Comparison of ENCODE assay signal across 1 cellular context in the genomic region with DNA sequence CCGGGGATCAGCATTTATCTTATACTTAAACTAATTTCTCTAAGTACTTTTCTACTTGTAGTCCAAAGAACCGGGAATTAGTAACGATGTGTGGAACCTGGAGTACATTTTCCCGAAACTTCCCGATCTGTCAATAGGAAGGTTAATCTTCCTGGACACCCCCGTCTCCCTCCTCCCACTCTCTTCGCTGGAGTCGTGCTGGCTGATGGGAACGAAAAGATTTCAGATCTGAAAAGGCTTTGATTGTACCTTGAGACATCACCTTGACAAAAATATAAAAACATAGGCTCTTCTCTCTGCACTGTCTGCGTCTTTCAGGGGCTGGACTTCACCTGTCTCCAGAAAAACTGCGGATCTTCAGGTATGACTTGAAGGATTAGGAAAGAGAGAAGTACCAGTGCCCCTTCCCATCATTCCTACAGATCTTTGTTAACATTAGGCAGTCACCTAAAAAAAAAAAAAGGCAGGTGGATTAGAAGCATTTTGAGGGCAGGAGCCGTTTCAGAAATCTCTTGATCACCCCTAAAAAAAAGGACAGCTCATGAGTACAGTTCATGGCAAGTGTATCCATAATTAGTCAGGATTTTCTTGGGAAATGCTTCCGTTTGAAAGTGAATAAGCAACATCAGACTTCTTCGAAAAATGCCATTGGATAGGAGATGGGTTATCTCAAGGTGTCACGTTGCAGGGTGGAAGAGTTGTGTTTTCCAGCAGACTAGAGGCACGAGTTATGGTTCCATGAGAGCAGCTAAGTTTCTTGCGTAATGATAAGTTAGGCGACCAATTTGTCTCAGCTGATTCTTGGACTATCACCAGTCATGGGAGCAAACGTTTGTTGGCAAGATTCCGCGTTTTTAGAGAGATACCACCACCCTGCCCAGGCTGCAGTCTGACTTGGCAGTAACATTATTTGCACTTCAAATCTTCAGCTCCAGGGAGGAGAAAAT.
TF ChIP-seq lines count a peak whose summit lies in the region.

No MANE protein-coding gene starts in this region.

TF ChIP-seq in WTC11, 78 proteins besides CTCF, POLR2A, EP300 and RAD21 (continued from another document):
- TF ChIP-seq HMGA2 (CRISPR knock-in tag; IDR thresholded peaks at IDR 0.05) (no peak), PRRX2 (CRISPR knock-in tag; IDR thresholded peaks at IDR 0.05) (no peak), NFATC4 (CRISPR knock-in tag; IDR thresholded peaks at IDR 0.05) (no peak), RORB (CRISPR knock-in tag; IDR thresholded peaks at IDR 0.05) (no peak), JAZF1 (CRISPR knock-in tag; IDR thresholded peaks at IDR 0.05) (no peak)
- TF ChIP-seq, protein P1, sequence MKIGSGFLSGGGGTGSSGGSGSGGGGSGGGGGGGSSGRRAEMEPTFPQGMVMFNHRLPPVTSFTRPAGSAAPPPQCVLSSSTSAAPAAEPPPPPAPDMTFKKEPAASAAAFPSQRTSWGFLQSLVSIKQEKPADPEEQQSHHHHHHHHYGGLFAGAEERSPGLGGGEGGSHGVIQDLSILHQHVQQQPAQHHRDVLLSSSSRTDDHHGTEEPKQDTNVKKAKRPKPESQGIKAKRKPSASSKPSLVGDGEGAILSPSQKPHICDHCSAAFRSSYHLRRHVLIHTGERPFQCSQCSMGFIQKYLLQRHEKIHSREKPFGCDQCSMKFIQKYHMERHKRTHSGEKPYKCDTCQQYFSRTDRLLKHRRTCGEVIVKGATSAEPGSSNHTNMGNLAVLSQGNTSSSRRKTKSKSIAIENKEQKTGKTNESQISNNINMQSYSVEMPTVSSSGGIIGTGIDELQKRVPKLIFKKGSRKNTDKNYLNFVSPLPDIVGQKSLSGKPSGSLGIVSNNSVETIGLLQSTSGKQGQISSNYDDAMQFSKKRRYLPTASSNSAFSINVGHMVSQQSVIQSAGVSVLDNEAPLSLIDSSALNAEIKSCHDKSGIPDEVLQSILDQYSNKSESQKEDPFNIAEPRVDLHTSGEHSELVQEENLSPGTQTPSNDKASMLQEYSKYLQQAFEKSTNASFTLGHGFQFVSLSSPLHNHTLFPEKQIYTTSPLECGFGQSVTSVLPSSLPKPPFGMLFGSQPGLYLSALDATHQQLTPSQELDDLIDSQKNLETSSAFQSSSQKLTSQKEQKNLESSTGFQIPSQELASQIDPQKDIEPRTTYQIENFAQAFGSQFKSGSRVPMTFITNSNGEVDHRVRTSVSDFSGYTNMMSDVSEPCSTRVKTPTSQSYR (CRISPR knock-in tag; IDR thresholded peaks at IDR 0.05): no peak
TF ChIP-seq in WTC11: peak in this region for 0.
